Comparison of ENCODE assay signal across 15 cellular contexts in genomic region chr10:114401195-114401741, GRCh38. TPM values are rescaled to one million over a fixed set of nuclear protein-coding genes. Genes with fewer than 3 reads are reported as not detected.
DNase-seq lines count a peak whose midpoint lies in the region; ATAC-seq, FAIRE-seq and TF ChIP-seq lines count a peak whose summit lies in the region.
"Had no signal": no experiment of that assay in that cellular context is flagged by ENCODE, and none has a peak within 500 bp of the region (broad histone marks: within the 10 kb centered on the region; RNA-seq: fewer than 3 reads in every experiment).

No MANE protein-coding gene starts in this region.

- no peak for TF ChIP-seq POLR2A in gastrocnemius medialis (IDR thresholded peaks at IDR 0.05)

- TF ChIP-seq CTCF in kidney (IDR thresholded peaks at IDR 0.05; ENCODE audit: borderline replicate concordance, extremely low read depth, insufficient read depth) = no peak
- no peak for TF ChIP-seq CTCF in gastrocnemius medialis (IDR thresholded peaks at IDR 0.05 in 4 of 5, conservative IDR thresholded peaks at IDR 0.05 in 1 of 5)

- H3K9me3 ChIP-seq in kidney (ENCODE audit: control insufficient read depth in 1 of 2, low read length in 2 of 2) (no peaks in the 10 kb centered on the region), gastrocnemius medialis (no peaks in the 10 kb centered on the region)

- H3K9ac ChIP-seq in kidney (ENCODE audit: low read length in 2 of 2) = no peak overlapping the region

- DNase-seq in GM03348 (ENCODE audit: low spot score) = peak; percentile 78
- DNase-seq in cerebellum (ENCODE audit: low spot score) = peak; percentile 90
- peak; percentile 90 for DNase-seq in kidney
- DNase-seq in gastrocnemius medialis = peak; percentile 49 to 71
- DNase-seq in NCI-H1417 treated with DMSO at 0.1 percent for 48 hours (lab: John Stamatoyannopoulos, UW) = no peak
- DNase-seq: activated CD4-positive, alpha-beta T cell treated with anti-CD3 and anti-CD28 coated beads for 36 hours; activated naive CD8-positive, alpha-beta T cell treated with anti-CD3 and anti-CD28 coated beads for 36 hours; COR-L47; NCI-H187 treated with DMSO at 0.1 percent for 48 hours; RPMI8226 had no signal

- H3K27ac ChIP-seq in kidney (ENCODE audit: low read depth in 2 of 2, low read length in 2 of 2) (peak overlapping the region in 1 of 2 donors; percentile 21), gastrocnemius medialis (peak overlapping the region in 2 of 4 donors; percentile 31 to 37)
- H3K27ac ChIP-seq: HL-60 had no signal

- intact Hi-C loops in kidney (cut with DNase I) = no loop called here
- intact Hi-C loops in gastrocnemius medialis (cut with DNase I; ENCODE audit: low total_unique reads) = loop anchor here (5.0 to 10.0 kb wide), 2 partner anchors 69 to 96 kb away; no protein-coding TSS in a partner anchor

- ATAC-seq in gastrocnemius medialis (peak; percentile 68 to 70), GM18861 (IDR thresholded peaks at IDR 0.05; ENCODE audit: unreplicated experiment) (no peak), GM18519 (IDR thresholded peaks at IDR 0.05; ENCODE audit: low FRiP score, unreplicated experiment) (no peak), HG02840 (IDR thresholded peaks at IDR 0.05; ENCODE audit: low FRiP score, unreplicated experiment) (no peak)
- ATAC-seq: activated CD4-positive, alpha-beta T cell treated with anti-CD3 and anti-CD28 coated beads for 36 hours had no signal

- H3K4me1 ChIP-seq in kidney (ENCODE audit: control insufficient read depth in 1 of 2, insufficient read depth in 1 of 2, low read depth in 1 of 2, low read length in 2 of 2) = peaks cover 8 to 22% of the 10 kb centered on the region in 2 donors
- H3K4me1 ChIP-seq in gastrocnemius medialis = peaks cover 22 to 25% of the 10 kb centered on the region in 2 donors

- FAIRE-seq in kidney (lab: Jason Lieb, UNC) = no peak
- FAIRE-seq: GM18507 had no signal

- H3K36me3 ChIP-seq in kidney (ENCODE audit: control insufficient read depth in 1 of 2, insufficient read depth in 2 of 2, low read length in 2 of 2) (no peaks in the 10 kb centered on the region), gastrocnemius medialis (no peaks in the 10 kb centered on the region)

- in situ Hi-C loops in gastrocnemius medialis (cut with MboI; ENCODE audit: low sequenced_read_pairs in 4 of 4) = no loop called here

- H3K4me3 ChIP-seq in kidney (ENCODE audit: low read length in 2 of 2) = peak overlapping the region in 1 of 2 donors; percentile 8
- no peak overlapping the region for H3K4me3 ChIP-seq in gastrocnemius medialis

- H3K27me3 ChIP-seq in gastrocnemius medialis = peaks cover 36 to 42% (median 39%) of the 10 kb centered on the region in 3 donors

RNA-seq across cellular contexts. Expression of gene AFAP1L2, which starts 3.0 kb away (rescaled TPM):
- total RNA-seq in cerebellum (9.8 TPM), kidney (24.0 TPM), gastrocnemius medialis (1 to 10 TPM; 1.3 to 3.5 (median 2.1) TPM)
- polyA plus RNA-seq in kidney (ENCODE audit: insufficient read depth, low read depth, low replicate concordance) = 19.8 TPM

Comparison
In these comparisons a context has a peak if more than half of its experiments do, and no peak if none do; other contexts are left out.
1. ATAC-seq: peak in gastrocnemius medialis (2 of 2); none in GM18861 (single experiment), GM18519 (single experiment) and HG02840 (single experiment).